ENCODE assay signal across 12 cellular contexts in genomic region chr2:120586507-120587283, GRCh38.
DNase-seq lines count a peak whose midpoint lies in the region; ATAC-seq and TF ChIP-seq lines count a peak whose summit lies in the region.
"Had no signal": no experiment of that assay in that cellular context is flagged by ENCODE, and none has a peak within 500 bp of the region (broad histone marks: within the 10 kb centered on the region; RNA-seq: fewer than 3 reads in every experiment).

No MANE protein-coding gene starts in this region.

- peak; percentile 47 to 55 for ATAC-seq in right cardiac atrium
- ATAC-seq: activated CD4-positive, alpha-beta T cell treated with anti-CD3 and anti-CD28 coated beads for 36 hours had no signal

- intact Hi-C loops in right cardiac atrium (cut with DNase I) = no loop called here

- DNase-seq in DMS53 treated with DMSO at 0.1 percent for 48 hours (lab: John Stamatoyannopoulos, UW; ENCODE audit: unreplicated experiment) (peak; percentile 42), RPMI8226 (peak; percentile 85), right cardiac atrium (peak in 2 of 3 donors; percentile 55 to 61), neuronal stem cell (ENCODE audit: low spot score) (peak; percentile 15), SK-N-DZ (ENCODE audit: low spot score) (no peak), MM.1S (no peak), kidney tubule cell (ENCODE audit: low spot score) (no peak)
- no peak for DNase-seq in stimulated activated CD4-positive, alpha-beta T cell treated with anti-CD3 and anti-CD28 coated beads, Interleukin-12 subunit alpha, Interleukin-12 subunit beta, amount 100 ng/mL, for 4 hours
- DNase-seq: activated CD4-positive, alpha-beta T cell treated with anti-CD3 and anti-CD28 coated beads for 36 hours; activated naive CD8-positive, alpha-beta T cell treated with anti-CD3 and anti-CD28 coated beads, Interleukin-2, amount 10 ng/mL, durations not matched to agents 7 days and 5 days; effector CD4-positive, alpha-beta T cell; NCI-H524 had no signal

- H2BK5ac ChIP-seq in neuronal stem cell (ENCODE audit: low read length) = no peak overlapping the region

- H3K4me3 ChIP-seq in right cardiac atrium (ENCODE audit: low read length) (peak overlapping the region; percentile 1), neuronal stem cell (ENCODE audit: low read length in 2 of 2) (peak overlapping the region; percentile 9 to 58), MM.1S (ENCODE audit: low read length) (no peak overlapping the region)

- no peaks in the 10 kb centered on the region for H3K79me1 ChIP-seq in neuronal stem cell (ENCODE audit: low read depth, low read length)

- H3K27ac ChIP-seq in right cardiac atrium (ENCODE audit: low read length) (no peak overlapping the region), neuronal stem cell (replicated peaks; ENCODE audit: low read length) (no peak overlapping the region), MM.1S (ENCODE audit: low read length) (no peak overlapping the region)

- H4K91ac ChIP-seq in neuronal stem cell (ENCODE audit: low read depth, low read length, poor library complexity) = no peak overlapping the region

- WGBS in right cardiac atrium = 46% methylated on average over 41 of the region's 41 CpGs
- no CpG with 5 or more reads among the region's 41 CpGs for WGBS in neuronal stem cell (ENCODE audit: extremely low coverage in 2 of 2, insufficient read length in 2 of 2, insufficient replicate concordance in 1 of 2), 2 donors

- H3K9ac ChIP-seq in neuronal stem cell (ENCODE audit: low read depth, low read length, poor library complexity) = peak overlapping the region; percentile 70
- H3K9ac ChIP-seq in MM.1S (ENCODE audit: low read length) = no peak overlapping the region

- no peaks in the 10 kb centered on the region for H3K9me2 ChIP-seq in MM.1S (replicated peaks; ENCODE audit: insufficient read depth, low read length)

- no peak for TF ChIP-seq CTCF in MM.1S (IDR thresholded peaks at IDR 0.05; ENCODE audit: low read length)

- H3K18ac ChIP-seq in neuronal stem cell (ENCODE audit: low read length) = peak overlapping the region; percentile 92

- H3K23ac ChIP-seq in neuronal stem cell (ENCODE audit: low read depth, low read length, poor library complexity) = peak overlapping the region; percentile 90

- no peak overlapping the region for H3K4ac ChIP-seq in neuronal stem cell (ENCODE audit: low read length)

- H3K9me3 ChIP-seq in right cardiac atrium (ENCODE audit: control insufficient read depth, low read length) (no peaks in the 10 kb centered on the region), neuronal stem cell (replicated peaks in 1 of 2; ENCODE audit: control insufficient read depth in 2 of 2, insufficient read depth in 1 of 2, low read depth in 1 of 2, low read length in 2 of 2) (peaks cover 0 to 5% of the 10 kb centered on the region in 2 donors), MM.1S (replicated peaks; ENCODE audit: insufficient read depth, low read length) (no peaks in the 10 kb centered on the region)

- H3F3A ChIP-seq in MM.1S (ENCODE audit: insufficient read depth, low read length) = no peaks in the 10 kb centered on the region

- H3K4me1 ChIP-seq in right cardiac atrium (ENCODE audit: control insufficient read depth, insufficient read depth, low read length) (peaks cover 4% of the 10 kb centered on the region), neuronal stem cell (ENCODE audit: control insufficient read depth in 2 of 2, insufficient read depth in 1 of 2, low read depth in 1 of 2, low read length in 2 of 2) (peaks cover 2 to 12% of the 10 kb centered on the region in 2 donors), MM.1S (ENCODE audit: low read length) (no peaks in the 10 kb centered on the region)

- H3K27me3 ChIP-seq in right cardiac atrium (ENCODE audit: control insufficient read depth, insufficient read depth) (no peaks in the 10 kb centered on the region), neuronal stem cell (ENCODE audit: control insufficient read depth in 3 of 3, insufficient read depth in 3 of 3, low read depth in 1 of 3, low read length in 3 of 3) (peaks cover 9 to 61% (median 56%) of the 10 kb centered on the region in 3 experiments), MM.1S (replicated peaks; ENCODE audit: insufficient read depth, low read length) (no peaks in the 10 kb centered on the region; the same call in 1 of the 2 replicates)

- no peak overlapping the region for H2BK120ac ChIP-seq in neuronal stem cell (ENCODE audit: low read depth, low read length)

- H3K79me2 ChIP-seq in MM.1S (ENCODE audit: low read length) = no peaks in the 10 kb centered on the region

- peak overlapping the region; percentile 60 for H2BK12ac ChIP-seq in neuronal stem cell (ENCODE audit: low read length)

- peak overlapping the region; percentile 66 for H3K4me2 ChIP-seq in neuronal stem cell (ENCODE audit: insufficient read depth, low read length, poor library complexity, severe bottlenecking)
- no peak overlapping the region for H3K4me2 ChIP-seq in MM.1S (ENCODE audit: low read depth, low read length)

- H3K14ac ChIP-seq in neuronal stem cell (ENCODE audit: low read length) = peak overlapping the region; percentile 95

- peak overlapping the region; percentile 64 for H2BK15ac ChIP-seq in neuronal stem cell (ENCODE audit: low read length)

- peak overlapping the region; percentile 76 for H2AFZ ChIP-seq in neuronal stem cell (ENCODE audit: low read length)
- H2AFZ ChIP-seq in MM.1S (ENCODE audit: low read length) = no peak overlapping the region

- H3K36me3 ChIP-seq in neuronal stem cell (replicated peaks in 1 of 2; ENCODE audit: control insufficient read depth in 2 of 2, insufficient read depth in 2 of 2, low read length in 2 of 2) = no peaks in the 10 kb centered on the region
- no peaks in the 10 kb centered on the region for H3K36me3 ChIP-seq in MM.1S (replicated peaks; ENCODE audit: insufficient read depth, low read length)

- no peaks in the 10 kb centered on the region for H4K20me1 ChIP-seq in MM.1S (ENCODE audit: insufficient read depth, low read length)

- H2AK5ac ChIP-seq in neuronal stem cell (ENCODE audit: low read depth, low read length) = peak overlapping the region; percentile 67

- no peak overlapping the region for H4K8ac ChIP-seq in neuronal stem cell (ENCODE audit: low read depth, low read length)

Comparison
In these comparisons a context has a peak if more than half of its experiments do, and no peak if none do; other contexts are left out.
1. DNase-seq: peak in DMS53 treated with DMSO at 0.1 percent for 48 hours (single experiment), RPMI8226 (single experiment), right cardiac atrium (2 of 3) and neuronal stem cell (single experiment); none in SK-N-DZ (single experiment), MM.1S (single experiment), stimulated activated CD4-positive, alpha-beta T cell treated with anti-CD3 and anti-CD28 coated beads, Interleukin-12 subunit alpha, Interleukin-12 subunit beta, amount 100 ng/mL, for 4 hours (single experiment) and kidney tubule cell (single experiment).